Comparison of ENCODE assay signal across 19 cellular contexts in the genomic region with DNA sequence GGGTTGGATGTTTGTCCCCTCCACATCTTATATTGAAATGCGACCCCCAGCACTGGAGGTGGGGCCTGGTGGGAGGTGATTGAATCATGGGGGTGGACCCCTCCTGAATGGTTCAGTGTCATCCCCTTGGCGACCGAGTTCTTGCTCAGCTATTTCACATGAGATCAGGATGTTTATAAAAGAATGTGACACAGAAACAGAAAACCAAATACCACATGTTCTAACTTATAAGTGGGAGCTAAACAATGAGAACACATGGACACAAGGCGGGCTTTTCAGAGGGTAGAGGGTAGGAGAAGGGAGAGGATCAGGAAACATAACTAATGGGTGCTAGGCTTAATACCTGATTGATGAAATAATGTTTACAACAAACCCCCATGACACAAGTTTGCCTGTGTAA.
DNase-seq lines count a peak whose midpoint lies in the region; ATAC-seq and TF ChIP-seq lines count a peak whose summit lies in the region.
"Had no signal": no experiment of that assay in that cellular context is flagged by ENCODE, and none has a peak within 500 bp of the region (broad histone marks: within the 10 kb centered on the region; RNA-seq: fewer than 3 reads in every experiment).

No MANE protein-coding gene starts in this region.

- peaks cover 6% of the 10 kb centered on the region for H3K4me1 ChIP-seq in neural progenitor cell
- H3K4me1 ChIP-seq: BLaER1 treated with 17β-estradiol and CSF1 and Interleukin-3, amounts not matched to agents 10 nM and 100 nM had no signal

- no peak overlapping the region for H2AFZ ChIP-seq in neural progenitor cell (replicated peaks)

- no peaks in the 10 kb centered on the region for H3K9me3 ChIP-seq in neural progenitor cell (ENCODE audit: low read depth)

- no peak overlapping the region for H3K27ac ChIP-seq in brain microvascular endothelial cell
- H3K27ac ChIP-seq in neural progenitor cell: no peak overlapping the region
- H3K27ac ChIP-seq: BLaER1 treated with 17β-estradiol and CSF1 and Interleukin-3, amounts not matched to agents 10 nM and 100 nM; HL-60 had no signal

- no peak for ATAC-seq in omental fat pad (ENCODE audit: low FRiP score)
- no peak for ATAC-seq in HG03460 (IDR thresholded peaks at IDR 0.05; ENCODE audit: unreplicated experiment)
- ATAC-seq: CD8-positive, alpha-beta T cell; GM12878; K562 had no signal

- H3F3A ChIP-seq in neural progenitor cell (ENCODE audit: low read depth): no peaks in the 10 kb centered on the region

- no peak overlapping the region for H3K4me2 ChIP-seq in neural progenitor cell
- H3K4me2 ChIP-seq: BLaER1 treated with 17β-estradiol and CSF1 and Interleukin-3, amounts not matched to agents 10 nM and 100 nM had no signal

- no peaks in the 10 kb centered on the region for H3K36me3 ChIP-seq in brain microvascular endothelial cell (replicated peaks)
- no peaks in the 10 kb centered on the region for H3K36me3 ChIP-seq in neural progenitor cell
- H3K36me3 ChIP-seq: BLaER1 treated with 17β-estradiol and CSF1 and Interleukin-3, amounts not matched to agents 10 nM and 100 nM had no signal

- H3K4me3 ChIP-seq in brain microvascular endothelial cell (ENCODE audit: low read depth, low read length) (no peak overlapping the region), neural progenitor cell (no peak overlapping the region)
- H3K4me3 ChIP-seq: BLaER1 treated with 17β-estradiol and CSF1 and Interleukin-3, amounts not matched to agents 10 nM and 100 nM; GM12878; K562 had no signal

- H4K20me1 ChIP-seq in neural progenitor cell (ENCODE audit: low read depth): no peaks in the 10 kb centered on the region
- H4K20me1 ChIP-seq: BLaER1 treated with 17β-estradiol and CSF1 and Interleukin-3, amounts not matched to agents 10 nM and 100 nM had no signal

- H3K4me1 Mint-ChIP-seq in neural progenitor cell: peaks cover 38% of the 10 kb centered on the region
- H3K4me1 Mint-ChIP-seq: B cell had no signal

- H3K79me2 ChIP-seq in neural progenitor cell (ENCODE audit: low read depth): no peaks in the 10 kb centered on the region

- peaks cover 7% of the 10 kb centered on the region for H3K9me3 Mint-ChIP-seq in neural progenitor cell
- H3K9me3 Mint-ChIP-seq: CD8-positive, alpha-beta T cell had no signal

- H3K27me3 Mint-ChIP-seq in neural progenitor cell (ENCODE audit: insufficient read depth, low read depth): peaks cover 10% of the 10 kb centered on the region
- H3K27me3 Mint-ChIP-seq: B cell had no signal

- no peaks in the 10 kb centered on the region for H3K27me3 ChIP-seq in brain microvascular endothelial cell (replicated peaks)
- H3K27me3 ChIP-seq in neural progenitor cell: no peaks in the 10 kb centered on the region
- H3K27me3 ChIP-seq: BLaER1 treated with 17β-estradiol and CSF1 and Interleukin-3, amounts not matched to agents 10 nM and 100 nM had no signal

- H3K36me3 Mint-ChIP-seq in neural progenitor cell: no peaks in the 10 kb centered on the region
- H3K36me3 Mint-ChIP-seq: CD8-positive, alpha-beta T cell had no signal

- in situ Hi-C loops in brain microvascular endothelial cell (cut with HindIII; ENCODE audit: low pct_ligation_motif_present, low sequenced_read_pairs): no loop called here
- in situ Hi-C loops in GM13976 (cut with MboI; ENCODE audit: low sequenced_read_pairs, unreplicated experiment): no loop called here

- DNase-seq in EH (ENCODE audit: low read depth) (peak; percentile 32), brain microvascular endothelial cell (peak; percentile 28), islet precursor cell (peak; percentile 11), neural progenitor cell (ENCODE audit: low spot score) (no peak), omental fat pad (ENCODE audit: low spot score) (no peak), GM13976 (ENCODE audit: low spot score) (no peak), foreskin melanocyte (no peak)
- DNase-seq: 8988T; Calu3; CD8-positive, alpha-beta T cell; DMS79 treated with DMSO at 0.1 percent for 48 hours; EL; H9 had no signal

- no peak for TF ChIP-seq CTCF in brain microvascular endothelial cell (IDR thresholded peaks at IDR 0.05; ENCODE audit: low read depth, low read length, missing control alignments)
- TF ChIP-seq CTCF in neural progenitor cell (IDR thresholded peaks at IDR 0.05): no peak
- no peak for TF ChIP-seq CTCF in omental fat pad (IDR thresholded peaks at IDR 0.05)
- no peak for TF ChIP-seq CTCF in GM13976 (IDR thresholded peaks at IDR 0.05; ENCODE audit: borderline replicate concordance, control extremely low read depth, extremely low read depth, insufficient read depth, missing control alignments)

- peak overlapping the region; percentile 46 for H3K27ac Mint-ChIP-seq in neural progenitor cell
- H3K27ac Mint-ChIP-seq: B cell; CD8-positive, alpha-beta T cell had no signal

- no peak overlapping the region for H3K9ac ChIP-seq in neural progenitor cell
- H3K9ac ChIP-seq: BLaER1 treated with 17β-estradiol and CSF1 and Interleukin-3, amounts not matched to agents 10 nM and 100 nM had no signal

- no peak overlapping the region for H3K4me3 Mint-ChIP-seq in neural progenitor cell
- H3K4me3 Mint-ChIP-seq: B cell; CD8-positive, alpha-beta T cell; H9 had no signal

Comparison
In these comparisons a context has a peak if more than half of its experiments do, and no peak if none do; other contexts are left out.
1. DNase-seq: peak in EH (single experiment), brain microvascular endothelial cell (single experiment) and islet precursor cell (single experiment); none in neural progenitor cell (single experiment), omental fat pad (single experiment), GM13976 (single experiment) and foreskin melanocyte (single experiment).